1 cellular context compared by ENCODE assay signal in the genomic region with DNA sequence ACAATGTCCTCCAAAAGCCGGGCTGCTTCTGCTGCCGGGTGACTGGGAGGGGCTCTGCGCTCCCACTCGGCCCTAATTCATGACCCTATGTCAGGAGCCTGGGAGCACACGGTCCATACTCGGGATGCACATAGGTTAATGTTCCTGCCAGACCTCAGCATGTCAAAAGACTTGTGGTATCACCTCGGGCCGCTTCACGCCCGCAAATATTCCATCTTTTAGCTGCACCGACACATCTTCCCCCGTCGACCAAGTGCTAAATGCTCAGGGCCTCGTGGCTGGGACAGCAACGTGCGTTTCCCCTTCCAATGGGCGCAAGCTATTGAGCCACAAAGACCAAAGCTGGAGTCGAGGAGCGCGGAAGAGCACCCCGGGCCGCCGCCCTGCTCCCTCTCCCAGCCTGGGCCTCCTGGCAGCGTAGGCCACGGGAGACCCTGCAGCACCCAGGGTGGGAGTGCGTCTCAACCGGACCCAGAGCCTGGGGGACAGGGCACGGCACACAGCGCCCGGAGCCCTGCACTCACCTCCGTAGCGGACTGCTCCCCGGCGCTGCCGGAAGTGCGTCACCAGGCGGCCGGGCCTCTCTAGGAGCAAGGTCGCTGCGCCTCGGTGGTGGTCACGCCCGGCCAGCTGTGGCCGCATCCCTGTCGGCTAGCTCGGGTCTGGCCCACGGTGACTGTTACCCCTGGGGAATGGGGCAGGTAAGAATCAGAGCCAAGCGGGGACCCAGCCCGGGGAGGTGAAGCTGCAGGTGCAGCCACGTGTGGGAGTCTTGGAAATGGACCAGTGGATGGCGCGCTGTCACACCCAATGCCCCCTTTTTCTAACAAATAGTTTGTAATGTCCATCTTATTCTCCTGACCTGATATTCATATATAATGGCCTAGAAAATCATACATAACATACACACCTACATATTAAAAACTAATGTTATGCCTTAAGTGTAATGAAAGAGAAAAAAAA.
TF ChIP-seq lines count a peak whose summit lies in the region.

A gene (minus strand): TSS at position 562 of the 963 bp plus-strand sequence. CDS start 5,451 bp downstream, outside the sequence.

TF ChIP-seq in HEK293, 187 proteins besides CTCF, POLR2A, EP300 and RAD21 (continued from another document and continues in another):
- TF ChIP-seq, protein P1, sequence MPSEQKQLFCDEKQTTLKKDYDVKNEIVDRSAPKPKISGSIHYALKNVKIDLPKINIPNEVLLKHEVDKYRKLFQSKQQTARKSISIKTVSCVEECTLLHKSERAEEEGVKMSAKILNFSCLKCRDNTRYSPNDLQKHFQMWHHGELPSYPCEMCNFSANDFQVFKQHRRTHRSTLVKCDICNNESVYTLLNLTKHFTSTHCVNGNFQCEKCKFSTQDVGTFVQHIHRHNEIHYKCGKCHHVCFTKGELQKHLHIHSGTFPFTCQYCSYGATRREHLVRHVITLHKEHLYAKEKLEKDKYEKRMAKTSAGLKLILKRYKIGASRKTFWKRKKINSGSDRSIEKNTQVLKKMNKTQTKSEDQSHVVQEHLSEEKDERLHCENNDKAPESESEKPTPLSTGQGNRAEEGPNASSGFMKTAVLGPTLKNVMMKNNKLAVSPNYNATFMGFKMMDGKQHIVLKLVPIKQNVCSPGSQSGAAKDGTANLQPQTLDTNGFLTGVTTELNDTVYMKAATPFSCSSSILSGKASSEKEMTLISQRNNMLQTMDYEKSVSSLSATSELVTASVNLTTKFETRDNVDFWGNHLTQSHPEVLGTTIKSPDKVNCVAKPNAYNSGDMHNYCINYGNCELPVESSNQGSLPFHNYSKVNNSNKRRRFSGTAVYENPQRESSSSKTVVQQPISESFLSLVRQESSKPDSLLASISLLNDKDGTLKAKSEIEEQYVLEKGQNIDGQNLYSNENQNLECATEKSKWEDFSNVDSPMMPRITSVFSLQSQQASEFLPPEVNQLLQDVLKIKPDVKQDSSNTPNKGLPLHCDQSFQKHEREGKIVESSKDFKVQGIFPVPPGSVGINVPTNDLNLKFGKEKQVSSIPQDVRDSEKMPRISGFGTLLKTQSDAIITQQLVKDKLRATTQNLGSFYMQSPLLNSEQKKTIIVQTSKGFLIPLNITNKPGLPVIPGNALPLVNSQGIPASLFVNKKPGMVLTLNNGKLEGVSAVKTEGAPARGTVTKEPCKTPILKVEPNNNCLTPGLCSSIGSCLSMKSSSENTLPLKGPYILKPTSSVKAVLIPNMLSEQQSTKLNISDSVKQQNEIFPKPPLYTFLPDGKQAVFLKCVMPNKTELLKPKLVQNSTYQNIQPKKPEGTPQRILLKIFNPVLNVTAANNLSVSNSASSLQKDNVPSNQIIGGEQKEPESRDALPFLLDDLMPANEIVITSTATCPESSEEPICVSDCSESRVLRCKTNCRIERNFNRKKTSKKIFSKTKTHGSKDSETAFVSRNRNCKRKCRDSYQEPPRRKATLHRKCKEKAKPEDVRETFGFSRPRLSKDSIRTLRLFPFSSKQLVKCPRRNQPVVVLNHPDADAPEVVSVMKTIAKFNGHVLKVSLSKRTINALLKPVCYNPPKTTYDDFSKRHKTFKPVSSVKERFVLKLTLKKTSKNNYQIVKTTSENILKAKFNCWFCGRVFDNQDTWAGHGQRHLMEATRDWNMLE (tag by site-specific recombination; conservative IDR thresholded peaks at IDR 0.05; ENCODE audit: low read depth) = peak; percentile 95
- TF ChIP-seq ZNF600 (tag by site-specific recombination; IDR thresholded peaks at IDR 0.05) = peak; percentile 45
- TF ChIP-seq ZNF239 (tag by site-specific recombination; IDR thresholded peaks at IDR 0.05) = peak; percentile 35; the same call in 1 of the 2 replicates
- no peak for TF ChIP-seq ZNF174 (tag by site-specific recombination; IDR thresholded peaks at IDR 0.05)
- 0 out of 2 replicates have a peak, but pooled peaks have one; percentile 56 for TF ChIP-seq ZNF2 (tag by site-specific recombination; IDR thresholded peaks at IDR 0.05)
- peak; percentile 51; the same call in 1 of the 2 replicates for TF ChIP-seq KLF1 (tag by site-specific recombination; IDR thresholded peaks at IDR 0.05)
- TF ChIP-seq YY1 (tag by site-specific recombination; IDR thresholded peaks at IDR 0.05) = 0 out of 2 replicates have a peak, but pooled peaks have one; percentile 28
- no peak for TF ChIP-seq ZNF37A (tag by site-specific recombination; IDR thresholded peaks at IDR 0.05)
- peak; percentile 34; the same call in 1 of the 2 replicates for TF ChIP-seq KLF9 (tag by site-specific recombination; IDR thresholded peaks at IDR 0.05; ENCODE audit: low read depth)
- TF ChIP-seq, protein P2, sequence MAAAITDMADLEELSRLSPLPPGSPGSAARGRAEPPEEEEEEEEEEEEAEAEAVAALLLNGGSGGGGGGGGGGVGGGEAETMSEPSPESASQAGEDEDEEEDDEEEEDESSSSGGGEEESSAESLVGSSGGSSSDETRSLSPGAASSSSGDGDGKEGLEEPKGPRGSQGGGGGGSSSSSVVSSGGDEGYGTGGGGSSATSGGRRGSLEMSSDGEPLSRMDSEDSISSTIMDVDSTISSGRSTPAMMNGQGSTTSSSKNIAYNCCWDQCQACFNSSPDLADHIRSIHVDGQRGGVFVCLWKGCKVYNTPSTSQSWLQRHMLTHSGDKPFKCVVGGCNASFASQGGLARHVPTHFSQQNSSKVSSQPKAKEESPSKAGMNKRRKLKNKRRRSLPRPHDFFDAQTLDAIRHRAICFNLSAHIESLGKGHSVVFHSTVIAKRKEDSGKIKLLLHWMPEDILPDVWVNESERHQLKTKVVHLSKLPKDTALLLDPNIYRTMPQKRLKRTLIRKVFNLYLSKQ (tag by site-specific recombination; IDR thresholded peaks at IDR 0.05; ENCODE audit: borderline replicate concordance) = no peak
- no peak for TF ChIP-seq ZNF626 (tag by site-specific recombination; IDR thresholded peaks at IDR 0.05)
- TF ChIP-seq, protein P3, sequence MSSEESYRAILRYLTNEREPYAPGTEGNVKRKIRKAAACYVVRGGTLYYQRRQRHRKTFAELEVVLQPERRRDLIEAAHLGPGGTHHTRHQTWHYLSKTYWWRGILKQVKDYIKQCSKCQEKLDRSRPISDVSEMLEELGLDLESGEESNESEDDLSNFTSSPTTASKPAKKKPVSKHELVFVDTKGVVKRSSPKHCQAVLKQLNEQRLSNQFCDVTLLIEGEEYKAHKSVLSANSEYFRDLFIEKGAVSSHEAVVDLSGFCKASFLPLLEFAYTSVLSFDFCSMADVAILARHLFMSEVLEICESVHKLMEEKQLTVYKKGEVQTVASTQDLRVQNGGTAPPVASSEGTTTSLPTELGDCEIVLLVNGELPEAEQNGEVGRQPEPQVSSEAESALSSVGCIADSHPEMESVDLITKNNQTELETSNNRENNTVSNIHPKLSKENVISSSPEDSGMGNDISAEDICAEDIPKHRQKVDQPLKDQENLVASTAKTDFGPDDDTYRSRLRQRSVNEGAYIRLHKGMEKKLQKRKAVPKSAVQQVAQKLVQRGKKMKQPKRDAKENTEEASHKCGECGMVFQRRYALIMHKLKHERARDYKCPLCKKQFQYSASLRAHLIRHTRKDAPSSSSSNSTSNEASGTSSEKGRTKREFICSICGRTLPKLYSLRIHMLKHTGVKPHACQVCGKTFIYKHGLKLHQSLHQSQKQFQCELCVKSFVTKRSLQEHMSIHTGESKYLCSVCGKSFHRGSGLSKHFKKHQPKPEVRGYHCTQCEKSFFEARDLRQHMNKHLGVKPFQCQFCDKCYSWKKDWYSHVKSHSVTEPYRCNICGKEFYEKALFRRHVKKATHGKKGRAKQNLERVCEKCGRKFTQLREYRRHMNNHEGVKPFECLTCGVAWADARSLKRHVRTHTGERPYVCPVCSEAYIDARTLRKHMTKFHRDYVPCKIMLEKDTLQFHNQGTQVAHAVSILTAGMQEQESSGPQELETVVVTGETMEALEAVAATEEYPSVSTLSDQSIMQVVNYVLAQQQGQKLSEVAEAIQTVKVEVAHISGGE (tag by site-specific recombination; conservative IDR thresholded peaks at IDR 0.05; ENCODE audit: low read depth) = peak; percentile 95
- TF ChIP-seq ZBTB21 (tag by site-specific recombination; IDR thresholded peaks at IDR 0.05) = peak; percentile 98
- no peak for TF ChIP-seq ZNF677 (tag by site-specific recombination; IDR thresholded peaks at IDR 0.05)
- peak; percentile 77; the same call in 1 of the 2 replicates for TF ChIP-seq KLF8 (tag by site-specific recombination; IDR thresholded peaks at IDR 0.05)
- TF ChIP-seq ZNF366 (tag by site-specific recombination; conservative IDR thresholded peaks at IDR 0.05) = no peak
- peak; percentile 52 for TF ChIP-seq ZBTB17 (tag by site-specific recombination; IDR thresholded peaks at IDR 0.05)
- peak; percentile 96 for TF ChIP-seq ZBTB20 (tag by site-specific recombination; IDR thresholded peaks at IDR 0.05)
- 0 out of 2 replicates have a peak, but pooled peaks have one; percentile 27 for TF ChIP-seq ZFP37 (tag by site-specific recombination; IDR thresholded peaks at IDR 0.05)
- peak; percentile 75 for TF ChIP-seq SP2 (tag by site-specific recombination; IDR thresholded peaks at IDR 0.05)
- TF ChIP-seq, protein P4, sequence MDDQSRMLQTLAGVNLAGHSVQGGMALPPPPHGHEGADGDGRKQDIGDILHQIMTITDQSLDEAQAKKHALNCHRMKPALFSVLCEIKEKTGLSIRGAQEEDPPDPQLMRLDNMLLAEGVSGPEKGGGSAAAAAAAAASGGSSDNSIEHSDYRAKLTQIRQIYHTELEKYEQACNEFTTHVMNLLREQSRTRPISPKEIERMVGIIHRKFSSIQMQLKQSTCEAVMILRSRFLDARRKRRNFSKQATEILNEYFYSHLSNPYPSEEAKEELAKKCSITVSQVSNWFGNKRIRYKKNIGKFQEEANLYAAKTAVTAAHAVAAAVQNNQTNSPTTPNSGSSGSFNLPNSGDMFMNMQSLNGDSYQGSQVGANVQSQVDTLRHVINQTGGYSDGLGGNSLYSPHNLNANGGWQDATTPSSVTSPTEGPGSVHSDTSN (CRISPR knock-in tag; IDR thresholded peaks at IDR 0.05) = no peak
- no peak for TF ChIP-seq ZFP3 (tag by site-specific recombination; IDR thresholded peaks at IDR 0.05; ENCODE audit: low read depth)
- TF ChIP-seq, protein P5, sequence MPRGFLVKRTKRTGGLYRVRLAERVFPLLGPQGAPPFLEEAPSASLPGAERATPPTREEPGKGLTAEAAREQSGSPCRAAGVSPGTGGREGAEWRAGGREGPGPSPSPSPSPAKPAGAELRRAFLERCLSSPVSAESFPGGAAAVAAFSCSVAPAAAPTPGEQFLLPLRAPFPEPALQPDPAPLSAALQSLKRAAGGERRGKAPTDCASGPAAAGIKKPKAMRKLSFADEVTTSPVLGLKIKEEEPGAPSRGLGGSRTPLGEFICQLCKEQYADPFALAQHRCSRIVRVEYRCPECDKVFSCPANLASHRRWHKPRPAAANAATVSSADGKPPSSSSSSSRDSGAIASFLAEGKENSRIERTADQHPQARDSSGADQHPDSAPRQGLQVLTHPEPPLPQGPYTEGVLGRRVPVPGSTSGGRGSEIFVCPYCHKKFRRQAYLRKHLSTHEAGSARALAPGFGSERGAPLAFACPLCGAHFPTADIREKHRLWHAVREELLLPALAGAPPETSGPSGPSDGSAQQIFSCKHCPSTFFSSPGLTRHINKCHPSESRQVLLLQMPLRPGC (tag by site-specific recombination; IDR thresholded peaks at IDR 0.05) = no peak
- TF ChIP-seq YY2 (tag by site-specific recombination; IDR thresholded peaks at IDR 0.05) = peak; percentile 53
- TF ChIP-seq, protein P6, sequence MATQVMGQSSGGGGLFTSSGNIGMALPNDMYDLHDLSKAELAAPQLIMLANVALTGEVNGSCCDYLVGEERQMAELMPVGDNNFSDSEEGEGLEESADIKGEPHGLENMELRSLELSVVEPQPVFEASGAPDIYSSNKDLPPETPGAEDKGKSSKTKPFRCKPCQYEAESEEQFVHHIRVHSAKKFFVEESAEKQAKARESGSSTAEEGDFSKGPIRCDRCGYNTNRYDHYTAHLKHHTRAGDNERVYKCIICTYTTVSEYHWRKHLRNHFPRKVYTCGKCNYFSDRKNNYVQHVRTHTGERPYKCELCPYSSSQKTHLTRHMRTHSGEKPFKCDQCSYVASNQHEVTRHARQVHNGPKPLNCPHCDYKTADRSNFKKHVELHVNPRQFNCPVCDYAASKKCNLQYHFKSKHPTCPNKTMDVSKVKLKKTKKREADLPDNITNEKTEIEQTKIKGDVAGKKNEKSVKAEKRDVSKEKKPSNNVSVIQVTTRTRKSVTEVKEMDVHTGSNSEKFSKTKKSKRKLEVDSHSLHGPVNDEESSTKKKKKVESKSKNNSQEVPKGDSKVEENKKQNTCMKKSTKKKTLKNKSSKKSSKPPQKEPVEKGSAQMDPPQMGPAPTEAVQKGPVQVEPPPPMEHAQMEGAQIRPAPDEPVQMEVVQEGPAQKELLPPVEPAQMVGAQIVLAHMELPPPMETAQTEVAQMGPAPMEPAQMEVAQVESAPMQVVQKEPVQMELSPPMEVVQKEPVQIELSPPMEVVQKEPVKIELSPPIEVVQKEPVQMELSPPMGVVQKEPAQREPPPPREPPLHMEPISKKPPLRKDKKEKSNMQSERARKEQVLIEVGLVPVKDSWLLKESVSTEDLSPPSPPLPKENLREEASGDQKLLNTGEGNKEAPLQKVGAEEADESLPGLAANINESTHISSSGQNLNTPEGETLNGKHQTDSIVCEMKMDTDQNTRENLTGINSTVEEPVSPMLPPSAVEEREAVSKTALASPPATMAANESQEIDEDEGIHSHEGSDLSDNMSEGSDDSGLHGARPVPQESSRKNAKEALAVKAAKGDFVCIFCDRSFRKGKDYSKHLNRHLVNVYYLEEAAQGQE (tag by site-specific recombination; IDR thresholded peaks at IDR 0.05) = peak; percentile 65; the same call in 1 of the 2 replicates
- TF ChIP-seq ZNF670 (tag by site-specific recombination; IDR thresholded peaks at IDR 0.05; ENCODE audit: low read depth) = no peak
- no peak for TF ChIP-seq ZNF221 (tag by site-specific recombination; IDR thresholded peaks at IDR 0.05; ENCODE audit: borderline replicate concordance)
- TF ChIP-seq, protein P7, sequence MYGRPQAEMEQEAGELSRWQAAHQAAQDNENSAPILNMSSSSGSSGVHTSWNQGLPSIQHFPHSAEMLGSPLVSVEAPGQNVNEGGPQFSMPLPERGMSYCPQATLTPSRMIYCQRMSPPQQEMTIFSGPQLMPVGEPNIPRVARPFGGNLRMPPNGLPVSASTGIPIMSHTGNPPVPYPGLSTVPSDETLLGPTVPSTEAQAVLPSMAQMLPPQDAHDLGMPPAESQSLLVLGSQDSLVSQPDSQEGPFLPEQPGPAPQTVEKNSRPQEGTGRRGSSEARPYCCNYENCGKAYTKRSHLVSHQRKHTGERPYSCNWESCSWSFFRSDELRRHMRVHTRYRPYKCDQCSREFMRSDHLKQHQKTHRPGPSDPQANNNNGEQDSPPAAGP (tag by site-specific recombination; IDR thresholded peaks at IDR 0.05) = peak; percentile 78; the same call in 1 of the 2 replicates
- TF ChIP-seq, protein P8, sequence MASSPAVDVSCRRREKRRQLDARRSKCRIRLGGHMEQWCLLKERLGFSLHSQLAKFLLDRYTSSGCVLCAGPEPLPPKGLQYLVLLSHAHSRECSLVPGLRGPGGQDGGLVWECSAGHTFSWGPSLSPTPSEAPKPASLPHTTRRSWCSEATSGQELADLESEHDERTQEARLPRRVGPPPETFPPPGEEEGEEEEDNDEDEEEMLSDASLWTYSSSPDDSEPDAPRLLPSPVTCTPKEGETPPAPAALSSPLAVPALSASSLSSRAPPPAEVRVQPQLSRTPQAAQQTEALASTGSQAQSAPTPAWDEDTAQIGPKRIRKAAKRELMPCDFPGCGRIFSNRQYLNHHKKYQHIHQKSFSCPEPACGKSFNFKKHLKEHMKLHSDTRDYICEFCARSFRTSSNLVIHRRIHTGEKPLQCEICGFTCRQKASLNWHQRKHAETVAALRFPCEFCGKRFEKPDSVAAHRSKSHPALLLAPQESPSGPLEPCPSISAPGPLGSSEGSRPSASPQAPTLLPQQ (tag by site-specific recombination; IDR thresholded peaks at IDR 0.05) = peak; percentile 69; the same call in 1 of the 2 replicates
- 0 out of 2 replicates have a peak, but pooled peaks have one; percentile 19 for TF ChIP-seq WT1 (tag by site-specific recombination; IDR thresholded peaks at IDR 0.05)
- TF ChIP-seq KLF16 (tag by site-specific recombination; IDR thresholded peaks at IDR 0.05) = peak; percentile 80
- TF ChIP-seq SP3 (tag by site-specific recombination; IDR thresholded peaks at IDR 0.05) = peak; percentile 47
- peak; percentile 88 for TF ChIP-seq ZXDB (tag by site-specific recombination; IDR thresholded peaks at IDR 0.05)
- TF ChIP-seq MYNN (tag by site-specific recombination; IDR thresholded peaks at IDR 0.05; ENCODE audit: borderline replicate concordance) = no peak
